ENCODE assay signal across 8 cellular contexts in the genomic region with DNA sequence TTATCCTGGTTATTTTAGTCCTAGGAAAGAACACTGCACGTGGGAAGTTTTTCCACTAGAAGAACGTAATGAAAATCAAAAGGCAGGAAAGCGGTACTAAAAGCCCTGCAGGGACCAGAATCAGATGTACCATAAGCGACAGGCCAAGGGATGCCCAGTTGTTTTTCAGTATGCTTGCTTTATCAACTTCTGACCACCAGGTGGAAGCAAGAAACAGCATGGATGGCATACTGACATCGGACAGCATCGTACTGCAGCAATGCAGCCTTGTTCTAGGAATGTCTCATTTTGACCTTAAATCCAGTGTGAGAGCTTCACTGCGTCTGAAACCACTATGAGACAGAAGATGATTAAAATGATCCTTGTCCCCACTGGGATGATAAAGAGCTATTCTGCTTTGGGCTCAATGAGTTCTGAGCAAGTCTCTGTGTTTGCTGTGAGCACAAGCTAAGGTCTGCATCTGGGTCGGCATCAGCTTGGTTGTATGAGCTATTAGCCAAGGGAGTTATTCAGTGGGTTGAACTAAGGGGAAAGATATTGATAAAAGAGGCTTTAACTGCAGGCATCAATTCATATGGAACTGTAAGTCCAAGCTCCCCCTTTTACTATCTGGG. TPM values are rescaled to one million over a fixed set of nuclear protein-coding genes. Genes with fewer than 3 reads are reported as not detected.
DNase-seq lines count a peak whose midpoint lies in the region; FAIRE-seq and TF ChIP-seq lines count a peak whose summit lies in the region.

No MANE protein-coding gene starts in this region.

- H3K36me3 ChIP-seq in H7 (replicated peaks; ENCODE audit: control insufficient read depth, insufficient read depth, low read length) (no peaks in the 10 kb centered on the region), bronchial epithelial cell (ENCODE audit: control insufficient read depth, insufficient read depth, low read length) (no peaks in the 10 kb centered on the region), keratinocyte (ENCODE audit: control insufficient read depth in 2 of 2, extremely low read depth in 1 of 2, insufficient read depth in 2 of 2, low read length in 2 of 2) (no peaks in the 10 kb centered on the region)

- peak overlapping the region; percentile 27 for H2AFZ ChIP-seq in keratinocyte (ENCODE audit: control insufficient read depth, low read length)

- no peaks in the 10 kb centered on the region for H3K79me2 ChIP-seq in keratinocyte (ENCODE audit: control insufficient read depth, insufficient read depth, low read length)

- H3K4me3 ChIP-seq in H7 (ENCODE audit: insufficient read depth, low read depth, low read length) = no peak overlapping the region
- no peak overlapping the region for H3K4me3 ChIP-seq in bronchial epithelial cell (ENCODE audit: low read depth, low read length)
- H3K4me3 ChIP-seq in keratinocyte (ENCODE audit: control insufficient read depth in 2 of 3, extremely low read depth in 1 of 3, insufficient read depth in 2 of 3, low read depth in 1 of 3, low read length in 3 of 3) = no peak overlapping the region

- no peaks in the 10 kb centered on the region for H3K27me3 ChIP-seq in H7 (ENCODE audit: control insufficient read depth, insufficient read depth, low read length)
- H3K27me3 ChIP-seq in bronchial epithelial cell (ENCODE audit: control insufficient read depth, insufficient read depth, low read length) = peaks cover 2% of the 10 kb centered on the region
- H3K27me3 ChIP-seq in keratinocyte (ENCODE audit: control insufficient read depth, extremely low read depth, insufficient read depth, low read length) = no peaks in the 10 kb centered on the region

- no peaks in the 10 kb centered on the region for H4K20me1 ChIP-seq in keratinocyte (ENCODE audit: control insufficient read depth, extremely low read depth, insufficient read depth, low read length)

- dilution Hi-C loops in keratinocyte (cut with MboI; ENCODE audit: extremely low pct_ligation_motif_present, low sequenced_read_pairs) = no loop called here

- H3K9ac ChIP-seq in keratinocyte (ENCODE audit: control insufficient read depth, extremely low read depth, insufficient read depth, low read length) = no peak overlapping the region

- H3K4me1 ChIP-seq in keratinocyte (ENCODE audit: control insufficient read depth, extremely low read depth, insufficient read depth, low read length) = peaks cover 11% of the 10 kb centered on the region

- no peaks in the 10 kb centered on the region for H3K9me3 ChIP-seq in keratinocyte (ENCODE audit: control insufficient read depth, low read depth, low read length)

- no peaks in the 10 kb centered on the region for H3K9me1 ChIP-seq in keratinocyte (ENCODE audit: control insufficient read depth, extremely low read depth, insufficient read depth, low read length)

- no peak overlapping the region for H3K4me2 ChIP-seq in keratinocyte (ENCODE audit: control insufficient read depth, extremely low read depth, insufficient read depth, low read depth, low read length)

- FAIRE-seq in bronchial epithelial cell (lab: Jason Lieb, UNC) (no peak), keratinocyte (lab: Jason Lieb, UNC) (peak; percentile 93)

- DNase-seq in NCI-H1417 (lab: John Stamatoyannopoulos, UW) (peak; percentile 44 to 82 (median 59)), NCI-H1417 treated with DMSO at 0.1 percent for 48 hours (lab: John Stamatoyannopoulos, UW) (no peak), H7 (peak; percentile 54), NCI-H1105 treated with DMSO at 0.1 percent for 48 hours (lab: John Stamatoyannopoulos, UW) (peak; percentile 60), T follicular helper cell (ENCODE audit: low read depth) (peak; percentile 3), bronchial epithelial cell (ENCODE audit: low read depth) (peak; percentile 58), keratinocyte (ENCODE audit: low read depth, low spot score) (peak; percentile 19)
- peak; percentile 50 for DNase-seq in stimulated activated CD4-positive, alpha-beta T cell treated with anti-CD3 and anti-CD28 coated beads, Interleukin-4, amount 100 ng/mL, for 24 hours

- TF ChIP-seq CTCF in bronchial epithelial cell (IDR thresholded peaks at IDR 0.05; ENCODE audit: insufficient read depth, low read length, severe bottlenecking) (peak; percentile 84), keratinocyte (optimal IDR thresholded peaks at IDR 0.05 in 1 of 3, IDR thresholded peaks at IDR 0.05 in 1 of 3, conservative IDR thresholded peaks at IDR 0.05 in 1 of 3; ENCODE audit: extremely low read depth in 1 of 3, insufficient read depth in 2 of 3, low read length in 3 of 3) (peak; percentile 72 to 96 (median 88))

- no peak overlapping the region for H3K27ac ChIP-seq in keratinocyte (ENCODE audit: control insufficient read depth, insufficient read depth, low read length)

RNA-seq across cellular contexts. Expression of a gene that starts 54.3 kb away (rescaled TPM):
- not detected in 2 replicates for total RNA-seq in H7 (2014; rRNA removed; shearing (Covaris generic))
- total RNA-seq in bronchial epithelial cell = 0.26 TPM in 1 of 2 replicates, not detected in the other
- polyA plus RNA-seq in keratinocyte = 0.35 to 1.4 TPM (median 0.96 TPM) in 3 replicates
- polyA plus RNA-seq in keratinocyte (2011; ENCODE audit: low read depth) = not detected
- 0.53 and 1.6 TPM in 2 replicates for polyA plus RNA-seq in keratinocyte (2011; cell fraction: cytosol; rRNA removed)
- 1.2 and 1.4 TPM in 2 replicates for polyA plus RNA-seq in keratinocyte (2011; cell fraction: nucleus; rRNA removed)
- 0.49 TPM in 1 of 2 replicates, not detected in the other for polyA plus RNA-seq in keratinocyte (2012; ENCODE audit: low replicate concordance)
- polyA minus RNA-seq in keratinocyte = 0.48 to 0.86 TPM in 2 of 3 replicates, not detected in the other
- polyA minus RNA-seq in keratinocyte (2011; cell fraction: cytosol; rRNA and poly(A)+ RNA removed) = not detected
- 0.84 and 1.8 TPM in 2 replicates for polyA minus RNA-seq in keratinocyte (2011; cell fraction: nucleus; rRNA and poly(A)+ RNA removed)
